Comparison of ENCODE assay signal across 8 cellular contexts in the genomic region with DNA sequence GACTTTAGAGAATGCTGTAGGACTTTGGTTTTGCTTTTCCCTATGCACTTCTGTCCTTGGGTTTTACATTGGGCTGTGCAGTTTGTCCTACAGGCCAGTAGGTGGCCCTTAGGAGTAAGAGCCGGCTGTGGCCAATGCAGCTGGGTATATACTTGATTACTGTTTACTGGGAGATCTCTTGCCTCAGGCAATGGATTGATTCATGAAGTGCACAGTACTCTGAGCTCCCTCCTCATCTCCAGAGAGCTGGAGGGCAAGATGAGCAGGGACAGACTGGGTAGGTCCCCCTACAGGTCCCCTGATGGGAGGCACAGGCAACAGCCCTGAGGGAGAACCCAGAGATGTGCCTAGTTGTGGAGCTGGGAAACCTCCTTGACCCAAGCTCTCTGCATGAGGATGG.
DNase-seq lines count a peak whose midpoint lies in the region; ATAC-seq and TF ChIP-seq lines count a peak whose summit lies in the region.

No MANE protein-coding gene starts in this region.

- no TSS peak for BruUV-seq in MCF 10A (replicated peaks; lab: Mats Ljungman, UMichigan)

- no peaks in the 10 kb centered on the region for H3K27me3 Mint-ChIP-seq in MCF 10A (ENCODE audit: insufficient read depth, unreplicated experiment)
- peaks cover 35% of the 10 kb centered on the region for H3K27me3 Mint-ChIP-seq in stimulated activated naive CD8-positive, alpha-beta T cell treated with anti-CD3 and anti-CD28 coated beads, Interleukin-15, amount 100 ng/mL, for 72 hours

- no peak overlapping the region for H3K4me3 ChIP-seq in breast epithelium

- TF ChIP-seq POLR2A in breast epithelium (IDR thresholded peaks at IDR 0.05) = no peak

- H3K9me3 ChIP-seq in breast epithelium = no peaks in the 10 kb centered on the region

- H3K36me3 Mint-ChIP-seq in MCF 10A (ENCODE audit: insufficient read depth, unreplicated experiment) = no peaks in the 10 kb centered on the region

- no peaks in the 10 kb centered on the region for H3K27me3 ChIP-seq in breast epithelium

- H3K4me3 Mint-ChIP-seq in MCF 10A (ENCODE audit: unreplicated experiment) = no peak overlapping the region
- H3K4me3 Mint-ChIP-seq in stimulated activated naive CD8-positive, alpha-beta T cell treated with anti-CD3 and anti-CD28 coated beads, Interleukin-15, amount 100 ng/mL, for 72 hours = no peak overlapping the region

- peak; percentile 92 for ATAC-seq in GM21717 (IDR thresholded peaks at IDR 0.05; ENCODE audit: unreplicated experiment)
- ATAC-seq in left cardiac atrium = peak; percentile 57 to 72
- ATAC-seq in stimulated activated naive CD8-positive, alpha-beta T cell treated with anti-CD3 and anti-CD28 coated beads, Interleukin-15, amount 100 ng/mL, for 72 hours = peak; percentile 73

- CTCF ChIA-PET in MCF 10A (lab: Yijun Ruan, JAX) = interaction anchor here (0.5 to 3.0 kb wide), 12 partner anchors 8 to 1887 kb away, joined by 3 to 10 read pairs (median 3); no protein-coding TSS in a partner anchor

- no peak overlapping the region for H3K27ac Mint-ChIP-seq in MCF 10A (ENCODE audit: low read depth, unreplicated experiment)
- no peak overlapping the region for H3K27ac Mint-ChIP-seq in stimulated activated naive CD8-positive, alpha-beta T cell treated with anti-CD3 and anti-CD28 coated beads, Interleukin-15, amount 100 ng/mL, for 72 hours

- no peaks in the 10 kb centered on the region for H3K4me1 ChIP-seq in breast epithelium

- POLR2A ChIA-PET in MCF 10A (lab: Yijun Ruan, JAX) = no interaction called here

- TF ChIP-seq CTCF in MCF 10A (IDR thresholded peaks at IDR 0.05; ENCODE audit: unreplicated experiment) (peak; percentile 68), breast epithelium (IDR thresholded peaks at IDR 0.05) (no peak), VCaP (conservative IDR thresholded peaks at IDR 0.05) (peak; percentile 78)

- H3K4me1 Mint-ChIP-seq in MCF 10A (ENCODE audit: insufficient read depth, unreplicated experiment) = peaks cover 5% of the 10 kb centered on the region
- no peaks in the 10 kb centered on the region for H3K4me1 Mint-ChIP-seq in stimulated activated naive CD8-positive, alpha-beta T cell treated with anti-CD3 and anti-CD28 coated beads, Interleukin-15, amount 100 ng/mL, for 72 hours

- H3K9me3 Mint-ChIP-seq in MCF 10A (ENCODE audit: unreplicated experiment) = no peaks in the 10 kb centered on the region
- H3K9me3 Mint-ChIP-seq in stimulated activated naive CD8-positive, alpha-beta T cell treated with anti-CD3 and anti-CD28 coated beads, Interleukin-15, amount 100 ng/mL, for 72 hours = no peaks in the 10 kb centered on the region

- H3K36me3 ChIP-seq in breast epithelium = no peaks in the 10 kb centered on the region

- DNase-seq in MCF 10A (ENCODE audit: unreplicated experiment) (peak; percentile 63), breast epithelium (ENCODE audit: low spot score in 2 of 2) (no peak), HT1080 (ENCODE audit: low read depth) (peak; percentile 53), left cardiac atrium (peak; percentile 40), T1000 (lab: John Stamatoyannopoulos, UW) (no peak)
- DNase-seq in stimulated activated naive CD8-positive, alpha-beta T cell treated with anti-CD3 and anti-CD28 coated beads, Interleukin-15, amount 100 ng/mL, for 72 hours = peak in 1 of 2 donors; percentile 17

- H3K27ac ChIP-seq in breast epithelium (no peak overlapping the region), VCaP (no peak overlapping the region)

- intact Hi-C loops in MCF 10A (cut with micrococcal nuclease) = loop anchor here (1.0 kb wide), 2 partner anchors 172 to 252 kb away; no protein-coding TSS in a partner anchor
- intact Hi-C loops in breast epithelium (cut with DNase I; ENCODE audit: low total_unique reads) = no loop called here
- intact Hi-C loops in left cardiac atrium (cut with DNase I) = loop anchor here in 1 of 2 donors (5.0 kb wide), 1 partner anchor 168 kb away; no protein-coding TSS in a partner anchor

Comparison
In these comparisons a context has a peak if more than half of its experiments do, and no peak if none do; other contexts are left out.
1. DNase-seq: peak in MCF 10A (single experiment), HT1080 (single experiment) and left cardiac atrium (single experiment); none in breast epithelium (0 of 2) and T1000 (single experiment).
2. CTCF ChIP-seq: peak in MCF 10A (single experiment) and VCaP (single experiment); none in breast epithelium (0 of 3).
3. Peak in every context shown above with its lines, with median percentiles within 50 percentile points of each other: ATAC-seq.